ENCODE assay signal across 1 cellular context in the genomic region with DNA sequence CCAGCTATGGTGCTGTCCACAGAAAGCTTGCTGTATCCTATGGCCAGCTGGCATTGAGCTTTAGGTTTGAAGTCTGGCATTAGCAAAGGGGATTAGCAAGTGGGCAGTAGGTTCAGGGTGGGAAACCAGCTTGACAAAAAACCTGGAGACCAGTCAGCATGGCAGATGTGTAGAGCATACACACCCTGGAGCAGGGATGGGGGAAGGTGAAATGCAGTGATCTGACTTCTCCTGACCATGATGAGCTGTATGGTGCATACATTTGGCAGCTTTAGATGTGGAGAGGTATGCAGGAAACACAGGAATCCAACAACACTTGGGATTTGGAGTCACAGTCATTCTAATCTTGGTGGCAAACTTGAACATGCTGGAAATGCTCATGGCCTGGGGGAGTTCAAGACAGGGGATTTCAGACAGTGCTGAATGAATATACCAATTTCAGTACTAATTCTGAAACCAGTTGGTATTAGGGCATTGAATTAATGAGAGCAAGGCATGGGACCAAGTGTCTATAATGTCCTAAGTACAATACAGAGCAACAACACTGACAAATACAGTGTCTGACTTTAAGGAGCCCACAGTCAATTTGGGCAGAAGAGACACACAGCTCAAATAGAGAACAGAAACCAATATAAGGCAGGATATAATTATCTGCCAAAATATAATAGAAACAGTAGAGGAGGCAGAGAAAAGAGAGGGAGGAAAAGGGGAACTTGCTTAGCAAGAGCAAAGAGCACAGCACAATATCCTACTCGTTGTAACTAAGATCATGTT.
TF ChIP-seq lines count a peak whose summit lies in the region.

No MANE protein-coding gene starts in this region.

TF ChIP-seq in GM23338, 12 proteins besides CTCF, POLR2A, EP300 and RAD21 (continued from another document):
- TF ChIP-seq, protein P1, sequence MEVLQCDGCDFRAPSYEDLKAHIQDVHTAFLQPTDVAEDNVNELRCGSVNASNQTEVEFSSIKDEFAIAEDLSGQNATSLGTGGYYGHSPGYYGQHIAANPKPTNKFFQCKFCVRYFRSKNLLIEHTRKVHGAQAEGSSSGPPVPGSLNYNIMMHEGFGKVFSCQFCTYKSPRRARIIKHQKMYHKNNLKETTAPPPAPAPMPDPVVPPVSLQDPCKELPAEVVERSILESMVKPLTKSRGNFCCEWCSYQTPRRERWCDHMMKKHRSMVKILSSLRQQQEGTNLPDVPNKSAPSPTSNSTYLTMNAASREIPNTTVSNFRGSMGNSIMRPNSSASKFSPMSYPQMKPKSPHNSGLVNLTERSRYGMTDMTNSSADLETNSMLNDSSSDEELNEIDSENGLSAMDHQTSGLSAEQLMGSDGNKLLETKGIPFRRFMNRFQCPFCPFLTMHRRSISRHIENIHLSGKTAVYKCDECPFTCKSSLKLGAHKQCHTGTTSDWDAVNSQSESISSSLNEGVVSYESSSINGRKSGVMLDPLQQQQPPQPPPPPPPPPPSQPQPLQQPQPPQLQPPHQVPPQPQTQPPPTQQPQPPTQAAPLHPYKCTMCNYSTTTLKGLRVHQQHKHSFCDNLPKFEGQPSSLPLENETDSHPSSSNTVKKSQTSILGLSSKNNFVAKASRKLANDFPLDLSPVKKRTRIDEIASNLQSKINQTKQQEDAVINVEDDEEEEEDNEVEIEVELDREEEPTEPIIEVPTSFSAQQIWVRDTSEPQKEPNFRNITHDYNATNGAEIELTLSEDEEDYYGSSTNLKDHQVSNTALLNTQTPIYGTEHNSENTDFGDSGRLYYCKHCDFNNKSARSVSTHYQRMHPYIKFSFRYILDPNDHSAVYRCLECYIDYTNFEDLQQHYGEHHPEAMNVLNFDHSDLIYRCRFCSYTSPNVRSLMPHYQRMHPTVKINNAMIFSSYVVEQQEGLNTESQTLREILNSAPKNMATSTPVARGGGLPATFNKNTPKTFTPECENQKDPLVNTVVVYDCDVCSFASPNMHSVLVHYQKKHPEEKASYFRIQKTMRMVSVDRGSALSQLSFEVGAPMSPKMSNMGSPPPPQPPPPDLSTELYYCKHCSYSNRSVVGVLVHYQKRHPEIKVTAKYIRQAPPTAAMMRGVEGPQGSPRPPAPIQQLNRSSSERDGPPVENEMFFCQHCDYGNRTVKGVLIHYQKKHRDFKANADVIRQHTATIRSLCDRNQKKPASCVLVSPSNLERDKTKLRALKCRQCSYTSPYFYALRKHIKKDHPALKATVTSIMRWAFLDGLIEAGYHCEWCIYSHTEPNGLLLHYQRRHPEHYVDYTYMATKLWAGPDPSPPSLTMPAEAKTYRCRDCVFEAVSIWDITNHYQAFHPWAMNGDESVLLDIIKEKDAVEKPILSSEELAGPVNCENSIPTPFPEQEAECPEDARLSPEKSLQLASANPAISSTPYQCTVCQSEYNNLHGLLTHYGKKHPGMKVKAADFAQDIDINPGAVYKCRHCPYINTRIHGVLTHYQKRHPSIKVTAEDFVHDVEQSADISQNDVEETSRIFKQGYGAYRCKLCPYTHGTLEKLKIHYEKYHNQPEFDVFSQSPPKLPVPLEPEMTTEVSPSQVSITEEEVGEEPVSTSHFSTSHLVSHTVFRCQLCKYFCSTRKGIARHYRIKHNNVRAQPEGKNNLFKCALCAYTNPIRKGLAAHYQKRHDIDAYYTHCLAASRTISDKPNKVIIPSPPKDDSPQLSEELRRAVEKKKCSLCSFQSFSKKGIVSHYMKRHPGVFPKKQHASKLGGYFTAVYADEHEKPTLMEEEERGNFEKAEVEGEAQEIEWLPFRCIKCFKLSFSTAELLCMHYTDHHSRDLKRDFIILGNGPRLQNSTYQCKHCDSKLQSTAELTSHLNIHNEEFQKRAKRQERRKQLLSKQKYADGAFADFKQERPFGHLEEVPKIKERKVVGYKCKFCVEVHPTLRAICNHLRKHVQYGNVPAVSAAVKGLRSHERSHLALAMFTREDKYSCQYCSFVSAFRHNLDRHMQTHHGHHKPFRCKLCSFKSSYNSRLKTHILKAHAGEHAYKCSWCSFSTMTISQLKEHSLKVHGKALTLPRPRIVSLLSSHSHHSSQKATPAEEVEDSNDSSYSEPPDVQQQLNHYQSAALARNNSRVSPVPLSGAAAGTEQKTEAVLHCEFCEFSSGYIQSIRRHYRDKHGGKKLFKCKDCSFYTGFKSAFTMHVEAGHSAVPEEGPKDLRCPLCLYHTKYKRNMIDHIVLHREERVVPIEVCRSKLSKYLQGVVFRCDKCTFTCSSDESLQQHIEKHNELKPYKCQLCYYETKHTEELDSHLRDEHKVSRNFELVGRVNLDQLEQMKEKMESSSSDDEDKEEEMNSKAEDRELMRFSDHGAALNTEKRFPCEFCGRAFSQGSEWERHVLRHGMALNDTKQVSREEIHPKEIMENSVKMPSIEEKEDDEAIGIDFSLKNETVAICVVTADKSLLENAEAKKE (CRISPR knock-in tag; IDR thresholded peaks at IDR 0.05): no peak
- no peak for TF ChIP-seq REST (IDR thresholded peaks at IDR 0.05; ENCODE audit: unreplicated experiment)
